In the genomic region with DNA sequence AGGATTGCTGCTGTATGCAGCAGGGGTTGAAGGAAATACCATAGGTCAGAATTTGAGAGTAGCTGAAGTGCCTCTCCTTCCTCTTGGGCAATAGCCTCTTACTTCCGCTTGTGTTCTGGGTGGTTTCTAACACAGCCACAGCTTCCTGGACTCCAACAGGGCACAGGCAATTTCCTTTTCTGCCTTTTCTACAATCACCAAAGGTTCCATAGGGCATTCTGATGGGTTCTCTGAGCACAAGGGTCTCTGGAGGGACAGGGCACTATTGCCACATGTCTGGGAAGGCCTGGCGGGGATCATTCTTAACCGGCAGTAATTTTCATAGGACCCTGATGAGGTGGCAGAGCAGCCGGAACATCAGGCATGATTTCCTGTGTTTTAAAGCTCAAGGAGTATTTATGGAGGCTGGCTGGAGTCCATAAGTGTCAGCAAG, we compare ENCODE assay signal across 8 cellular contexts. TPM values are rescaled to one million over a fixed set of nuclear protein-coding genes. Genes with fewer than 3 reads are reported as not detected.
DNase-seq lines count a peak whose midpoint lies in the region; ATAC-seq lines count a peak whose summit lies in the region.

No MANE protein-coding gene starts in this region.

- H3K27me3 Mint-ChIP-seq in CD4-positive, alpha-beta memory T cell: no peaks in the 10 kb centered on the region
- no peaks in the 10 kb centered on the region for H3K27me3 Mint-ChIP-seq in activated T-helper 17 cell treated with anti-CD3 and anti-CD28 coated beads, Interleukin-2, amount 50 U/mL, for 72 hours

- H3K27me3 ChIP-seq in CD4-positive, alpha-beta memory T cell (ENCODE audit: insufficient read depth, low read length): no peaks in the 10 kb centered on the region
- no peaks in the 10 kb centered on the region for H3K27me3 ChIP-seq in thymus (ENCODE audit: control insufficient read depth, insufficient read depth)

- H3K4me3 ChIP-seq in CD4-positive, alpha-beta memory T cell (ENCODE audit: low read length in 2 of 2): peak overlapping the region in 1 of 2 donors; percentile 48
- H3K4me3 ChIP-seq in thymus (ENCODE audit: low read length): peak overlapping the region; percentile 31

- peak overlapping the region; percentile 74 to 97 (median 84) for H3K4me3 Mint-ChIP-seq in CD4-positive, alpha-beta memory T cell
- H3K4me3 Mint-ChIP-seq in activated T-helper 17 cell treated with anti-CD3 and anti-CD28 coated beads, Interleukin-2, amount 50 U/mL, for 72 hours: peak overlapping the region; percentile 58

- peak overlapping the region; percentile 58 to 91 (median 85) for H3K27ac Mint-ChIP-seq in CD4-positive, alpha-beta memory T cell
- peak overlapping the region; percentile 34 for H3K27ac Mint-ChIP-seq in activated T-helper 17 cell treated with anti-CD3 and anti-CD28 coated beads, Interleukin-2, amount 50 U/mL, for 72 hours

- intact Hi-C loops in CD4-positive, alpha-beta memory T cell (cut with micrococcal nuclease): loop anchor here (1.0 to 5.0 kb wide), 2 partner anchors 11 to 48 kb away; a partner anchor contains a TSS

- WGBS in thymus: 19% methylated on average over 4 of the region's 4 CpGs

- peak; percentile 85 for ATAC-seq in activated T-helper 17 cell treated with anti-CD3 and anti-CD28 coated beads, Interleukin-2, amount 50 U/mL, for 72 hours (replicated peaks)
- no peak for ATAC-seq in HG03439 (IDR thresholded peaks at IDR 0.05; ENCODE audit: unreplicated experiment)

- H3K4me1 Mint-ChIP-seq in CD4-positive, alpha-beta memory T cell: peaks cover 26 to 56% (median 36%) of the 10 kb centered on the region in 4 donors
- peaks cover 16% of the 10 kb centered on the region for H3K4me1 Mint-ChIP-seq in activated T-helper 17 cell treated with anti-CD3 and anti-CD28 coated beads, Interleukin-2, amount 50 U/mL, for 72 hours

- no peaks in the 10 kb centered on the region for H3K36me3 Mint-ChIP-seq in CD4-positive, alpha-beta memory T cell
- no peaks in the 10 kb centered on the region for H3K36me3 Mint-ChIP-seq in activated T-helper 17 cell treated with anti-CD3 and anti-CD28 coated beads, Interleukin-2, amount 50 U/mL, for 72 hours (ENCODE audit: low read depth)

- CTCF ChIA-PET in CD4-positive, alpha-beta memory T cell (lab: Charles Lee; ENCODE audit: partially characterized antibody): interaction anchor here (1.1 to 1.9 kb wide), 3 partner anchors 11 to 85 kb away, joined by 3 to 14 read pairs (median 5); no protein-coding TSS in a partner anchor

- POLR2A ChIA-PET in CD4-positive, alpha-beta memory T cell (lab: Charles Lee; ENCODE audit: partially characterized antibody): interaction anchor here (0.8 to 2.1 kb wide), 8 partner anchors 11 to 178 kb away, joined by 3 to 24 read pairs (median 6); a partner anchor contains a TSS

- no peaks in the 10 kb centered on the region for H3K36me3 ChIP-seq in CD4-positive, alpha-beta memory T cell (ENCODE audit: insufficient read depth, low read length)
- no peaks in the 10 kb centered on the region for H3K36me3 ChIP-seq in thymus (ENCODE audit: control insufficient read depth, insufficient read depth)

- peak overlapping the region; percentile 25 for H3K27ac ChIP-seq in CD4-positive, alpha-beta memory T cell (ENCODE audit: low read depth, low read length)
- peak overlapping the region; percentile 84 for H3K27ac ChIP-seq in thymus (ENCODE audit: low read depth)

- peaks cover 48% of the 10 kb centered on the region for H3K4me1 ChIP-seq in CD4-positive, alpha-beta memory T cell (ENCODE audit: insufficient read depth, low read length)
- peaks cover 14% of the 10 kb centered on the region for H3K4me1 ChIP-seq in thymus (ENCODE audit: control insufficient read depth, insufficient read depth, low read length)

- no peaks in the 10 kb centered on the region for H3K9me3 ChIP-seq in CD4-positive, alpha-beta memory T cell (ENCODE audit: control insufficient read depth in 1 of 2, low read length in 2 of 2)
- H3K9me3 ChIP-seq in thymus (ENCODE audit: control insufficient read depth): no peaks in the 10 kb centered on the region

- H3K9me3 Mint-ChIP-seq in CD4-positive, alpha-beta memory T cell: peaks cover 0 to 2% (median 0%) of the 10 kb centered on the region in 8 donors
- H3K9me3 Mint-ChIP-seq in activated T-helper 17 cell treated with anti-CD3 and anti-CD28 coated beads, Interleukin-2, amount 50 U/mL, for 72 hours: no peaks in the 10 kb centered on the region

- peak; percentile 49 to 74 (median 63) for DNase-seq in CD4-positive, alpha-beta memory T cell
- DNase-seq in KG1 (lab: John Stamatoyannopoulos, UW): peak; percentile 63
- peak; percentile 65 for DNase-seq in iris pigment epithelial cell (ENCODE audit: low read depth)
- DNase-seq in NCI-H1092 treated with DMSO at 0.1 percent for 48 hours (lab: John Stamatoyannopoulos, UW): no peak
- no peak for DNase-seq in HUDEP-2 (lab: John Stamatoyannopoulos, UW; ENCODE audit: unreplicated experiment in 76 of 76)

RNA-seq across cellular contexts. Expression of a gene that starts 5.5 kb away (rescaled TPM):
- total RNA-seq in CD4-positive, alpha-beta memory T cell: 10 to 100 TPM; 19.0 to 21.7 TPM
- polyA plus RNA-seq in CD4-positive, alpha-beta memory T cell: 10 to 100 TPM; 53.4 to 76.9 TPM
- total RNA-seq in activated T-helper 17 cell treated with anti-CD3 and anti-CD28 coated beads, Interleukin-2, amount 50 U/mL, for 72 hours: 10 to 100 TPM in 1 of 2 donors, 1 to 10 TPM in 1; 7.5 to 14.3 TPM
- 84.2 TPM for polyA plus RNA-seq in thymus

RNA-seq across cellular contexts. Expression of a gene that starts 31.5 kb away (rescaled TPM):
- total RNA-seq in CD4-positive, alpha-beta memory T cell: not detected
- polyA plus RNA-seq in CD4-positive, alpha-beta memory T cell: not detected
- not detected for total RNA-seq in activated T-helper 17 cell treated with anti-CD3 and anti-CD28 coated beads, Interleukin-2, amount 50 U/mL, for 72 hours
- polyA plus RNA-seq in thymus: 1.5 TPM

RNA-seq across cellular contexts. Expression of a gene that starts 38.9 kb away (rescaled TPM):
- total RNA-seq in CD4-positive, alpha-beta memory T cell: under 1 TPM; 0.17 to 0.23 TPM
- polyA plus RNA-seq in CD4-positive, alpha-beta memory T cell: under 1 TPM in 1 of 2 donors, not detected in 1; 0.07 TPM
- under 1 TPM; 0.04 to 0.13 TPM for total RNA-seq in activated T-helper 17 cell treated with anti-CD3 and anti-CD28 coated beads, Interleukin-2, amount 50 U/mL, for 72 hours
- polyA plus RNA-seq in thymus: 0.14 TPM

RNA-seq across cellular contexts. Expression of a gene that starts 49.5 kb away (rescaled TPM):
- total RNA-seq in CD4-positive, alpha-beta memory T cell: 10 to 100 TPM; 20.7 to 22.7 TPM
- polyA plus RNA-seq in CD4-positive, alpha-beta memory T cell: 10 to 100 TPM; 51.5 to 55.1 TPM
- total RNA-seq in activated T-helper 17 cell treated with anti-CD3 and anti-CD28 coated beads, Interleukin-2, amount 50 U/mL, for 72 hours: 10 to 100 TPM; 63.1 to 63.3 TPM
- polyA plus RNA-seq in thymus: 49.6 TPM

Comparison
In these comparisons a context has a peak if more than half of its experiments do, and no peak if none do; other contexts are left out.
1. DNase-seq: peak in CD4-positive, alpha-beta memory T cell (5 of 5), KG1 (single experiment) and iris pigment epithelial cell (single experiment); none in NCI-H1092 treated with DMSO at 0.1 percent for 48 hours (single experiment) and HUDEP-2 (0 of 76).